In genomic region chr6:90369651-90370050, GRCh38 we compare ENCODE assay signal across 12 cellular contexts.
DNase-seq lines count a peak whose midpoint lies in the region; ATAC-seq and TF ChIP-seq lines count a peak whose summit lies in the region.
"Had no signal": no experiment of that assay in that cellular context is flagged by ENCODE, and none has a peak within 500 bp of the region (broad histone marks: within the 10 kb centered on the region; RNA-seq: fewer than 3 reads in every experiment).

No MANE protein-coding gene starts in this region.

- H3K4me3 ChIP-seq in mammary epithelial cell (replicated peaks in 1 of 3; ENCODE audit: insufficient read depth in 1 of 3, low read depth in 2 of 3, low read length in 3 of 3) (no peak overlapping the region), neural progenitor cell (no peak overlapping the region), aorta (ENCODE audit: low read length in 2 of 2) (no peak overlapping the region)
- H3K4me3 ChIP-seq: right lobe of liver had no signal

- H3K4me1 ChIP-seq in mammary epithelial cell (ENCODE audit: insufficient read depth, low read length) (peaks cover 21% of the 10 kb centered on the region), neural progenitor cell (peaks cover 17% of the 10 kb centered on the region), aorta (ENCODE audit: control insufficient read depth in 1 of 2, insufficient read depth in 2 of 2, low read length in 2 of 2) (no peaks in the 10 kb centered on the region)
- H3K4me1 ChIP-seq: right lobe of liver had no signal

- no peak for DNase-seq in natural killer cell treated with Interleukin-12 subunit alpha and Interleukin-12 subunit beta and Interleukin-15 and Interleukin-18, amount 100 ng/mL, for 72 hours (ENCODE audit: low spot score)
- no peak for DNase-seq in natural killer cell
- DNase-seq in mammary epithelial cell, result no peak
- DNase-seq in neural progenitor cell (ENCODE audit: low spot score), result no peak
- DNase-seq in aorta, result no peak
- DNase-seq: activated CD4-positive, alpha-beta T cell treated with anti-CD3 and anti-CD28 coated beads for 1 hour; GDM1; NCI-H2107; right lobe of liver had no signal

- H3F3A ChIP-seq in neural progenitor cell (ENCODE audit: low read depth), result no peaks in the 10 kb centered on the region

- H3K36me3 ChIP-seq in mammary epithelial cell (ENCODE audit: insufficient read depth, low read length) (no peaks in the 10 kb centered on the region), neural progenitor cell (no peaks in the 10 kb centered on the region), aorta (ENCODE audit: control insufficient read depth in 1 of 2, insufficient read depth in 2 of 2, low read length in 1 of 2) (no peaks in the 10 kb centered on the region)
- H3K36me3 ChIP-seq: right lobe of liver had no signal

- H3K9ac ChIP-seq in mammary epithelial cell (ENCODE audit: insufficient read depth, low read length) (peak overlapping the region; percentile 21), neural progenitor cell (no peak overlapping the region)

- WGBS in mammary epithelial cell (ENCODE audit: low coverage, missing lambda C conversion rate), result 67% methylated on average over 6 of the region's 6 CpGs
- WGBS in aorta, 2 donors, result 74 to 80% methylated on average over 6 of the region's 6 CpGs

- no TSS peak for BruUV-seq in mammary epithelial cell (replicated peaks; lab: Mats Ljungman, UMichigan)

- H4K20me1 ChIP-seq in mammary epithelial cell (ENCODE audit: insufficient read depth, low read length), result no peaks in the 10 kb centered on the region
- no peaks in the 10 kb centered on the region for H4K20me1 ChIP-seq in neural progenitor cell (ENCODE audit: low read depth)

- no peak overlapping the region for H3K4me3 Mint-ChIP-seq in natural killer cell treated with Interleukin-12 subunit alpha and Interleukin-12 subunit beta and Interleukin-15 and Interleukin-18, amount 100 ng/mL, for 72 hours
- H3K4me3 Mint-ChIP-seq in natural killer cell (no peak overlapping the region), neural progenitor cell (no peak overlapping the region)

- H3K4me2 ChIP-seq in mammary epithelial cell (ENCODE audit: insufficient read depth, low read depth, low read length) (peak overlapping the region; percentile 32), neural progenitor cell (no peak overlapping the region)

- TF ChIP-seq CTCF in natural killer cell (IDR thresholded peaks at IDR 0.05) (no peak), mammary epithelial cell (conservative IDR thresholded peaks at IDR 0.05 in 1 of 2, IDR thresholded peaks at IDR 0.05 in 1 of 2; ENCODE audit: extremely low read depth in 1 of 2, insufficient read depth in 1 of 2, low read depth in 1 of 2, low read length in 2 of 2) (no peak), neural progenitor cell (IDR thresholded peaks at IDR 0.05) (no peak)

- CTCF ChIA-PET in mammary epithelial cell (lab: Charles Lee; ENCODE audit: low non-redundant PET), result no interaction called here

- H2AFZ ChIP-seq in mammary epithelial cell (ENCODE audit: low read depth, low read length) (peak overlapping the region; percentile 24), neural progenitor cell (replicated peaks) (no peak overlapping the region)

- peaks cover 7 to 8% of the 10 kb centered on the region in 2 donors for H3K27me3 Mint-ChIP-seq in natural killer cell treated with Interleukin-12 subunit alpha and Interleukin-12 subunit beta and Interleukin-15 and Interleukin-18, amount 100 ng/mL, for 72 hours
- H3K27me3 Mint-ChIP-seq in natural killer cell (ENCODE audit: low read depth in 2 of 2) (peaks cover 3 to 9% of the 10 kb centered on the region in 2 donors), neural progenitor cell (ENCODE audit: insufficient read depth, low read depth) (no peaks in the 10 kb centered on the region)

- no peaks in the 10 kb centered on the region for H3K9me3 Mint-ChIP-seq in natural killer cell treated with Interleukin-12 subunit alpha and Interleukin-12 subunit beta and Interleukin-15 and Interleukin-18, amount 100 ng/mL, for 72 hours
- H3K9me3 Mint-ChIP-seq in natural killer cell, result no peaks in the 10 kb centered on the region
- H3K9me3 Mint-ChIP-seq in neural progenitor cell, result peaks cover 4% of the 10 kb centered on the region

- H3K27me3 ChIP-seq in mammary epithelial cell (ENCODE audit: insufficient read depth, low read length), result no peaks in the 10 kb centered on the region
- no peaks in the 10 kb centered on the region for H3K27me3 ChIP-seq in neural progenitor cell
- no peaks in the 10 kb centered on the region for H3K27me3 ChIP-seq in aorta (ENCODE audit: control insufficient read depth in 1 of 2, insufficient read depth in 2 of 2, low read length in 1 of 2)
- H3K27me3 ChIP-seq: right lobe of liver had no signal

- H3K79me2 ChIP-seq in mammary epithelial cell (ENCODE audit: insufficient read depth, low read length) (no peaks in the 10 kb centered on the region), neural progenitor cell (ENCODE audit: low read depth) (no peaks in the 10 kb centered on the region)

- H3K27ac Mint-ChIP-seq in natural killer cell treated with Interleukin-12 subunit alpha and Interleukin-12 subunit beta and Interleukin-15 and Interleukin-18, amount 100 ng/mL, for 72 hours, result peak overlapping the region; percentile 18 to 31
- H3K27ac Mint-ChIP-seq in natural killer cell, result no peak overlapping the region
- peak overlapping the region; percentile 54 for H3K27ac Mint-ChIP-seq in neural progenitor cell

- in situ Hi-C loops in mammary epithelial cell (cut with MboI; ENCODE audit: low sequenced_read_pairs in 2 of 2), result no loop called here

- intact Hi-C loops in natural killer cell (cut with micrococcal nuclease), result no loop called here
- intact Hi-C loops in mammary epithelial cell (cut with micrococcal nuclease), result loop anchor here (2.0 kb wide), 1 partner anchor 73 kb away; the partner anchor contains the start of gene BACH2
- intact Hi-C loops in aorta (cut with DNase I), result loop anchor here (5.0 to 10.0 kb wide), 3 partner anchors 72 to 155 kb away; partner anchors contain the start of gene BACH2 (in 1 of the 2)

- peaks cover 11 to 21% of the 10 kb centered on the region in 2 donors for H3K4me1 Mint-ChIP-seq in natural killer cell treated with Interleukin-12 subunit alpha and Interleukin-12 subunit beta and Interleukin-15 and Interleukin-18, amount 100 ng/mL, for 72 hours (ENCODE audit: low read depth in 2 of 2)
- H3K4me1 Mint-ChIP-seq in natural killer cell (no peaks in the 10 kb centered on the region), neural progenitor cell (peaks cover 28% of the 10 kb centered on the region)

- no peak for ATAC-seq in natural killer cell treated with Interleukin-12 subunit alpha and Interleukin-12 subunit beta and Interleukin-15 and Interleukin-18, amount 100 ng/mL, for 72 hours
- ATAC-seq in natural killer cell, result no peak
- no peak for ATAC-seq in aorta (ENCODE audit: low FRiP score)
- ATAC-seq in GM18519 (IDR thresholded peaks at IDR 0.05; ENCODE audit: low FRiP score, unreplicated experiment), result no peak
- ATAC-seq in GM18868 (IDR thresholded peaks at IDR 0.05; ENCODE audit: unreplicated experiment), result no peak
- ATAC-seq in GM21528 (IDR thresholded peaks at IDR 0.05; ENCODE audit: low FRiP score, unreplicated experiment), result no peak

- H3K27ac ChIP-seq in mammary epithelial cell (ENCODE audit: insufficient read depth, low read depth, low read length) (peak overlapping the region; percentile 52), neural progenitor cell (no peak overlapping the region), aorta (ENCODE audit: low read depth in 1 of 2, low read length in 2 of 2) (peak overlapping the region; percentile 59 to 81)
- H3K27ac ChIP-seq: right lobe of liver had no signal

- dilution Hi-C loops in mammary epithelial cell (cut with HindIII; ENCODE audit: low sequenced_read_pairs), result no loop called here

- no peaks in the 10 kb centered on the region for H3K36me3 Mint-ChIP-seq in natural killer cell treated with Interleukin-12 subunit alpha and Interleukin-12 subunit beta and Interleukin-15 and Interleukin-18, amount 100 ng/mL, for 72 hours
- no peaks in the 10 kb centered on the region for H3K36me3 Mint-ChIP-seq in natural killer cell
- H3K36me3 Mint-ChIP-seq in neural progenitor cell, result peaks cover 2% of the 10 kb centered on the region

- no peaks in the 10 kb centered on the region for H3K9me3 ChIP-seq in mammary epithelial cell (replicated peaks; ENCODE audit: insufficient read depth, low read length)
- no peaks in the 10 kb centered on the region for H3K9me3 ChIP-seq in neural progenitor cell (ENCODE audit: low read depth)
- no peaks in the 10 kb centered on the region for H3K9me3 ChIP-seq in aorta (ENCODE audit: control insufficient read depth, low read length)
- H3K9me3 ChIP-seq: right lobe of liver had no signal

Comparison
In these comparisons a context has a peak if more than half of its experiments do, and no peak if none do; other contexts are left out.
1. H3K27ac Mint-ChIP-seq: peak in natural killer cell treated with Interleukin-12 subunit alpha and Interleukin-12 subunit beta and Interleukin-15 and Interleukin-18, amount 100 ng/mL, for 72 hours (2 of 2) and neural progenitor cell (single experiment); none in natural killer cell (0 of 2).